Comparison of ENCODE assay signal across 8 cellular contexts in genomic region chr13:80979035-80979641, GRCh38.
DNase-seq lines count a peak whose midpoint lies in the region; ATAC-seq and TF ChIP-seq lines count a peak whose summit lies in the region.

No MANE protein-coding gene starts in this region.

- ATAC-seq in GM21423 (IDR thresholded peaks at IDR 0.05; ENCODE audit: unreplicated experiment): peak; percentile 92
- peak; percentile 98 for ATAC-seq in HG03565 (IDR thresholded peaks at IDR 0.05; ENCODE audit: unreplicated experiment)
- ATAC-seq in thoracic aorta (ENCODE audit: insufficient number of reproducible peaks, low FRiP score, low read depth): no peak

- H3K4me3 ChIP-seq in thoracic aorta: no peak overlapping the region

- DNase-seq in SIG-M5 treated with dmso at 0.1 percent for 504 hours (lab: John Stamatoyannopoulos, UW; ENCODE audit: unreplicated experiment) (peak; percentile 70), SIG-M5 (lab: John Stamatoyannopoulos, UW) (no peak), NOMO-1 treated with dmso at 0.1 percent for 144 hours (lab: John Stamatoyannopoulos, UW; ENCODE audit: unreplicated experiment) (peak; percentile 28), MCF 10A (ENCODE audit: unreplicated experiment) (peak; percentile 65), islet precursor cell (peak; percentile 65), thoracic aorta (ENCODE audit: low spot score) (no peak)

- no peaks in the 10 kb centered on the region for H3K27me3 Mint-ChIP-seq in MCF 10A (ENCODE audit: insufficient read depth, unreplicated experiment)

- TF ChIP-seq CTCF in MCF 10A (IDR thresholded peaks at IDR 0.05; ENCODE audit: unreplicated experiment) (peak; percentile 81), thoracic aorta (IDR thresholded peaks at IDR 0.05) (peak; percentile 59)

- peaks cover 8% of the 10 kb centered on the region for H3K9me3 Mint-ChIP-seq in MCF 10A (ENCODE audit: unreplicated experiment)

- H3K27ac ChIP-seq in thoracic aorta: no peak overlapping the region

- H3K4me1 Mint-ChIP-seq in MCF 10A (ENCODE audit: insufficient read depth, unreplicated experiment): no peaks in the 10 kb centered on the region

- H3K4me3 Mint-ChIP-seq in MCF 10A (ENCODE audit: unreplicated experiment): no peak overlapping the region

- no peak overlapping the region for H3K27ac Mint-ChIP-seq in MCF 10A (ENCODE audit: low read depth, unreplicated experiment)

- no peaks in the 10 kb centered on the region for H3K4me1 ChIP-seq in thoracic aorta (ENCODE audit: control insufficient read depth in 1 of 2, low read depth in 2 of 2)

- H3K36me3 Mint-ChIP-seq in MCF 10A (ENCODE audit: insufficient read depth, unreplicated experiment): no peaks in the 10 kb centered on the region

- no TSS peak for BruUV-seq in MCF 10A (replicated peaks; lab: Mats Ljungman, UMichigan)

- no peaks in the 10 kb centered on the region for H3K9me3 ChIP-seq in thoracic aorta

- intact Hi-C loops in MCF 10A (cut with micrococcal nuclease): loop anchor here (1.0 to 2.0 kb wide), 2 partner anchors 38 to 637 kb away; no protein-coding TSS in a partner anchor

- no peaks in the 10 kb centered on the region for H3K27me3 ChIP-seq in thoracic aorta (replicated peaks; ENCODE audit: insufficient read depth)

- no peaks in the 10 kb centered on the region for H3K36me3 ChIP-seq in thoracic aorta

- CTCF ChIA-PET in MCF 10A (lab: Yijun Ruan, JAX): interaction anchor here (0.6 to 5.1 kb wide), 25 partner anchors 9 to 1310 kb away, joined by 3 to 43 read pairs (median 4); partner anchors contain the start of gene SPRY2

- POLR2A ChIA-PET in MCF 10A (lab: Yijun Ruan, JAX): interaction anchor here (0.7 to 0.8 kb wide), 2 partner anchors 636 to 638 kb away, joined by 3 to 5 read pairs; partner anchors contain the start of gene SPRY2

Comparison
In these comparisons a context has a peak if more than half of its experiments do, and no peak if none do; other contexts are left out.
1. DNase-seq: peak in SIG-M5 treated with dmso at 0.1 percent for 504 hours (single experiment), NOMO-1 treated with dmso at 0.1 percent for 144 hours (single experiment), MCF 10A (single experiment) and islet precursor cell (single experiment); none in SIG-M5 (single experiment) and thoracic aorta (single experiment).